ENCODE assay signal across 8 cellular contexts in the genomic region with DNA sequence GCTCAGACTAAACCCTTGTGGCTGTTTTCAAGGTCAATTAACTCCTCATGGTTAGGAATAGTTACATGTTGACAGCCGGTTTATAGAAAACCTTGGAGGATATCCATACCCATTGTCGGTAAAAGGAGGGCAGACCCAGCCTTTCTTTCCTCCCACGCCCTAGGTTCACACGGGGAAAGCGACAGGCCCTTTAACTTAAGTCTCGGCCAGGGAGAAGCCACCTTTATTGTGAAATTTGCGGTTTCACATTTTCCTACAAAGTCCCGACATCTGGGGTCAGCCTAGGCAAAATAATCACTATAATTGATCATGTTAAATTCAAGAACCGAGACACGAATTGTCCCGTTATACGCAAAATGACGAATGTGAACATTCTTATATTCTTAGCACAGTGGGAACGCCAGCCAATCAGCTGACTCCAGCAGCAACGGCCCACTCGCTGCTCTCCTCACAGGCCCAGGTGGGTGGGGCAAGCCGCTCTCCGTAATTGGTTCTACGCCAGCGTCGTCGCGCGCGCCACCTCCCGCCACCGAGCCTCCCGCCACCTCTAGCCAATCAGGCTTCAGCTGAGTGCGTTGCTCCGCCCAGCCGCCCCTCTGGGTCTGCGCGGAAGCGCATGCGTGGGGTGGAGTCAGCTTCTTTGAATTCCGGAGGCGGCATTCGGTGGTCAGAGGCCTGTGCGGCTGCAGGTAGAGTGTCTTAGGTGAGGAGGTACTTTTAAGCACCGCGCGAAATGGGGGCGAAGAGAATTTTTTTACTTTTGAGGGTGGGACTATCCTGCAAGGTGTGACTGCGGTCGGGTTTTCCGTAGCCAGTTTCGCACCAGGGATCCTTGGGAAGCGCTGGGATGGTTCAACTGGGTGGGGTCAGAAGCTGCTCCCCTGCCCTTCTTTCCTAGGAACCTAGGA. TPM values are rescaled to one million over a fixed set of nuclear protein-coding genes. Genes with fewer than 3 reads are reported as not detected.
A peak's percentile ranks its signal among the peaks of the same experiment; 100 is the strongest.
DNase-seq lines count a peak whose midpoint lies in the region; ATAC-seq and TF ChIP-seq lines count a peak whose summit lies in the region.

A gene with protein sequence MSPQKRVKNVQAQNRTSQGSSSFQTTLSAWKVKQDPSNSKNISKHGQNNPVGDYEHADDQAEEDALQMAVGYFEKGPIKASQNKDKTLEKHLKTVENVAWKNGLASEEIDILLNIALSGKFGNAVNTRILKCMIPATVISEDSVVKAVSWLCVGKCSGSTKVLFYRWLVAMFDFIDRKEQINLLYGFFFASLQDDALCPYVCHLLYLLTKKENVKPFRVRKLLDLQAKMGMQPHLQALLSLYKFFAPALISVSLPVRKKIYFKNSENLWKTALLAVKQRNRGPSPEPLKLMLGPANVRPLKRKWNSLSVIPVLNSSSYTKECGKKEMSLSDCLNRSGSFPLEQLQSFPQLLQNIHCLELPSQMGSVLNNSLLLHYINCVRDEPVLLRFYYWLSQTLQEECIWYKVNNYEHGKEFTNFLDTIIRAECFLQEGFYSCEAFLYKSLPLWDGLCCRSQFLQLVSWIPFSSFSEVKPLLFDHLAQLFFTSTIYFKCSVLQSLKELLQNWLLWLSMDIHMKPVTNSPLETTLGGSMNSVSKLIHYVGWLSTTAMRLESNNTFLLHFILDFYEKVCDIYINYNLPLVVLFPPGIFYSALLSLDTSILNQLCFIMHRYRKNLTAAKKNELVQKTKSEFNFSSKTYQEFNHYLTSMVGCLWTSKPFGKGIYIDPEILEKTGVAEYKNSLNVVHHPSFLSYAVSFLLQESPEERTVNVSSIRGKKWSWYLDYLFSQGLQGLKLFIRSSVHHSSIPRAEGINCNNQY (plus strand): TSS at position 659 of the 908 bp plus-strand sequence. CDS start 2,867 bp downstream, outside the sequence.

- H3K36me3 ChIP-seq in spleen = peaks cover 0 to 4% (median 0%) of the 10 kb centered on the region in 6 donors

- DNase-seq in AML-193 (lab: John Stamatoyannopoulos, UW) (peak; percentile 72 to 78), NCI-H446 treated with DMSO at 0.1 percent for 48 hours (lab: John Stamatoyannopoulos, UW) (peak; percentile 82), cerebellar nuclear complex (lab: John Stamatoyannopoulos, UW) (peak; percentile 69 to 79), iris pigment epithelial cell (ENCODE audit: low read depth) (peak; percentile 91), spleen (peak; percentile 96)

- peak within 1 kb of the TSS in 7 of 8 donors; percentile 29 to 70 (median 41) for H3K4me3 ChIP-seq in spleen

- intact Hi-C loops in spleen (cut with DNase I; ENCODE audit: low total_unique reads) = no loop called here

- ATAC-seq in HG03378 (IDR thresholded peaks at IDR 0.05; ENCODE audit: unreplicated experiment) = peak; percentile 93
- peak; percentile 98 to 99 for ATAC-seq in activated CD4-positive, CD25-positive, alpha-beta regulatory T cell treated with anti-CD3 and anti-CD28 coated beads, Interleukin-2, amount 50 U/mL, for 24 hours

- TF ChIP-seq POLR2A in GM19099 (IDR thresholded peaks at IDR 0.05; ENCODE audit: extremely low read depth, insufficient read length, low read depth) (peak; percentile 60), spleen (IDR thresholded peaks at IDR 0.05) (peak in 1 of 3 donors; percentile 67)

- no peaks in the 10 kb centered on the region for H3K27me3 ChIP-seq in spleen (replicated peaks in 1 of 7)

- no peaks in the 10 kb centered on the region for H3K9me3 ChIP-seq in spleen

- 0 to 46% (median 5%) methylated on average over 18 to 48 of the region's 48 CpGs for WGBS in spleen, 5 donors

- H3K4me1 ChIP-seq in spleen = peaks cover 0 to 17% (median 7%) of the 10 kb centered on the region in 6 donors

- TF ChIP-seq CTCF in spleen (IDR thresholded peaks at IDR 0.05 in 8 of 11, conservative IDR thresholded peaks at IDR 0.05 in 3 of 11) = peak in 2 of 11 experiments; percentile 25 to 33

- H3K27ac ChIP-seq in spleen = peak within 1 kb of the TSS; percentile 50 to 89 (median 82)

RNA-seq across cellular contexts. Expression of the gene that starts here (rescaled TPM):
- 1 to 10 TPM; 1.6 to 7.3 (median 3.1) TPM for total RNA-seq in spleen
- under 1 TPM; 0.26 to 0.86 (median 0.70) TPM for polyA plus RNA-seq in spleen

Comparison
In these comparisons a context has a peak if more than half of its experiments do, and no peak if none do; other contexts are left out.
1. Peak in every context shown above with its lines: DNase-seq, ATAC-seq, H3K4me3 ChIP-seq and H3K27ac ChIP-seq.